Comparison of ENCODE assay signal across 11 cellular contexts in genomic region chr22:19959587-19960490, GRCh38. TPM values are rescaled to one million over a fixed set of nuclear protein-coding genes. Genes with fewer than 3 reads are reported as not detected.
A peak's percentile ranks its signal among the peaks of the same experiment; 100 is the strongest.
DNase-seq lines count a peak whose midpoint lies in the region; ATAC-seq and TF ChIP-seq lines count a peak whose summit lies in the region.
"Had no signal": no experiment of that assay in that cellular context is flagged by ENCODE, and none has a peak within 500 bp of the region (broad histone marks: within the 10 kb centered on the region; RNA-seq: fewer than 3 reads in every experiment).

No MANE protein-coding gene starts in this region.

- POLR2A ChIA-PET in A673 (lab: Charles Lee; ENCODE audit: low non-redundant PET) = no interaction called here

- no TSS peak for BruUV-seq in A673 (replicated peaks; lab: Mats Ljungman, UMichigan)

- intact Hi-C loops in A673 (cut with micrococcal nuclease; ENCODE audit: unreplicated experiment) = loop anchor here (5.0 kb wide), 1 partner anchor 228 kb away; no protein-coding TSS in a partner anchor

- peaks cover 4% of the 10 kb centered on the region for H3K36me3 ChIP-seq in A673 (ENCODE audit: insufficient read depth, low read length, poor library complexity, severe bottlenecking)
- H3K36me3 ChIP-seq in RWPE2 (ENCODE audit: low read depth) = peaks cover 15% of the 10 kb centered on the region

- ATAC-seq in RWPE2 (ENCODE audit: low read depth) (no peak), omental fat pad (ENCODE audit: low FRiP score) (peak; percentile 29), GM18517 (IDR thresholded peaks at IDR 0.05; ENCODE audit: unreplicated experiment) (no peak)
- ATAC-seq in activated T-cell treated with anti-CD3 and anti-CD28 coated beads, Interleukin-2, amount 50 U/mL, for 4 hours = no peak

- DNase-seq in A673 (ENCODE audit: low spot score) (no peak), RWPE2 (ENCODE audit: low spot score) (peak; percentile 60), glutamatergic neuron (no peak), omental fat pad (ENCODE audit: low spot score) (no peak), islet precursor cell (no peak), cerebellum (ENCODE audit: low spot score) (no peak)
- DNase-seq in activated T-cell treated with anti-CD3 and anti-CD28 coated beads, Interleukin-2, amount 50 U/mL, for 4 hours = no peak
- DNase-seq: activated T-cell treated with anti-CD3 and anti-CD28 coated beads for 4 hours, NCI-H146 had no signal

- CTCF ChIA-PET in A673 (lab: Charles Lee) = interaction anchor here (1.2 kb wide), 1 partner anchor 230 kb away, joined by 3 read pairs; no protein-coding TSS in a partner anchor

- peak overlapping the region; percentile 25 for H3K4me3 ChIP-seq in A673 (ENCODE audit: low read depth, low read length, poor library complexity, severe bottlenecking)
- no peak overlapping the region for H3K4me3 ChIP-seq in RWPE2 (ENCODE audit: severe bottlenecking)

- no peaks in the 10 kb centered on the region for H3K36me3 Mint-ChIP-seq in glutamatergic neuron (ENCODE audit: unreplicated experiment)
- H3K36me3 Mint-ChIP-seq in activated T-cell treated with anti-CD3 and anti-CD28 coated beads, Interleukin-2, amount 50 U/mL, for 4 hours (ENCODE audit: insufficient read depth) = no peaks in the 10 kb centered on the region

- TF ChIP-seq CTCF in A673 (conservative IDR thresholded peaks at IDR 0.05; ENCODE audit: low read depth, low read length) (no peak), RWPE2 (IDR thresholded peaks at IDR 0.05; ENCODE audit: poor library complexity, severe bottlenecking) (no peak), glutamatergic neuron (IDR thresholded peaks at IDR 0.05; ENCODE audit: partially characterized antibody, unreplicated experiment) (no peak), omental fat pad (IDR thresholded peaks at IDR 0.05) (no peak)

- H3K27me3 Mint-ChIP-seq in glutamatergic neuron (ENCODE audit: unreplicated experiment) = peaks cover 3% of the 10 kb centered on the region
- no peaks in the 10 kb centered on the region for H3K27me3 Mint-ChIP-seq in activated T-cell treated with anti-CD3 and anti-CD28 coated beads, Interleukin-2, amount 50 U/mL, for 4 hours (ENCODE audit: low read depth)

- no peaks in the 10 kb centered on the region for H3K9me3 ChIP-seq in A673 (ENCODE audit: low read depth, low read length, poor library complexity, severe bottlenecking)
- H3K9me3 ChIP-seq in RWPE2 (ENCODE audit: severe bottlenecking) = no peaks in the 10 kb centered on the region

- peak overlapping the region; percentile 52 for H3K27ac Mint-ChIP-seq in glutamatergic neuron (ENCODE audit: unreplicated experiment)

- H3K4me1 ChIP-seq in A673 (ENCODE audit: insufficient read depth, low read length, poor library complexity, severe bottlenecking) (peaks cover 23% of the 10 kb centered on the region), RWPE2 (ENCODE audit: insufficient read depth, poor library complexity, severe bottlenecking) (peaks cover 16% of the 10 kb centered on the region)

- peaks cover 7% of the 10 kb centered on the region for H3K4me1 Mint-ChIP-seq in glutamatergic neuron (ENCODE audit: low read depth, unreplicated experiment)
- H3K4me1 Mint-ChIP-seq in activated T-cell treated with anti-CD3 and anti-CD28 coated beads, Interleukin-2, amount 50 U/mL, for 4 hours (ENCODE audit: low read depth) = peaks cover 9% of the 10 kb centered on the region

- peak overlapping the region; percentile 59 for H3K4me3 Mint-ChIP-seq in glutamatergic neuron (ENCODE audit: unreplicated experiment)
- H3K4me3 Mint-ChIP-seq in activated T-cell treated with anti-CD3 and anti-CD28 coated beads, Interleukin-2, amount 50 U/mL, for 4 hours = no peak overlapping the region

- no peaks in the 10 kb centered on the region for H3K27me3 ChIP-seq in A673 (replicated peaks; ENCODE audit: insufficient read depth, low read depth, low read length, poor library complexity)
- no peaks in the 10 kb centered on the region for H3K27me3 ChIP-seq in RWPE2 (ENCODE audit: insufficient read depth, poor library complexity, severe bottlenecking)

- peaks cover 6% of the 10 kb centered on the region for H3K9me3 Mint-ChIP-seq in glutamatergic neuron (ENCODE audit: unreplicated experiment)
- H3K9me3 Mint-ChIP-seq in activated T-cell treated with anti-CD3 and anti-CD28 coated beads, Interleukin-2, amount 50 U/mL, for 4 hours = no peaks in the 10 kb centered on the region

- H3K27ac ChIP-seq in A673 (ENCODE audit: low read depth, low read length, poor library complexity, severe bottlenecking) = peak overlapping the region; percentile 71
- H3K27ac ChIP-seq in RWPE2 (ENCODE audit: poor library complexity, severe bottlenecking) = peak overlapping the region; percentile 14
- H3K27ac ChIP-seq: HL-60 had no signal

RNA-seq across cellular contexts. Expression of gene TXNRD2, which starts 18.2 kb away (rescaled TPM):
- total RNA-seq in A673 (2021) = 25.2 and 32.6 TPM in 2 replicates
- total RNA-seq in glutamatergic neuron (ENCODE audit: unreplicated experiment) = 6.4 TPM
- total RNA-seq in omental fat pad = 10 to 100 TPM; 10.1 to 24.4 (median 15.1) TPM
- 10 to 100 TPM; 15.4 to 21.6 (median 19.4) TPM for total RNA-seq in activated T-cell treated with anti-CD3 and anti-CD28 coated beads, Interleukin-2, amount 50 U/mL, for 4 hours
- total RNA-seq in cerebellum = 9.5 TPM

RNA-seq across cellular contexts. Expression of gene COMT, which starts 18.3 kb away (rescaled TPM):
- total RNA-seq in A673 (2021) (87.8 and 98.6 TPM in 2 replicates), glutamatergic neuron (ENCODE audit: unreplicated experiment) (34.8 TPM), omental fat pad (100 to 1,000 TPM; 166 to 214 (median 180) TPM), cerebellum (39.5 TPM)
- total RNA-seq in activated T-cell treated with anti-CD3 and anti-CD28 coated beads, Interleukin-2, amount 50 U/mL, for 4 hours = 100 to 1,000 TPM in 1 of 3 donors, 10 to 100 TPM in 2; 95.0 to 118 (median 95.5) TPM

RNA-seq across cellular contexts. Expression of gene ARVCF, which starts 56.8 kb away (rescaled TPM):
- total RNA-seq in A673 (2021) (11.1 and 17.2 TPM in 2 replicates), glutamatergic neuron (ENCODE audit: unreplicated experiment) (119 TPM), omental fat pad (10 to 100 TPM in 2 of 4 donors, 1 to 10 TPM in 2; 6.5 to 20.0 (median 9.3) TPM), cerebellum (64.5 TPM)
- 1 to 10 TPM; 2.3 to 3.6 (median 2.8) TPM for total RNA-seq in activated T-cell treated with anti-CD3 and anti-CD28 coated beads, Interleukin-2, amount 50 U/mL, for 4 hours
